11 cellular contexts compared by ENCODE assay signal in genomic region chr15:68366314-68366713, GRCh38.
DNase-seq lines count a peak whose midpoint lies in the region; ATAC-seq, FAIRE-seq and TF ChIP-seq lines count a peak whose summit lies in the region.
"Had no signal": no experiment of that assay in that cellular context is flagged by ENCODE, and none has a peak within 500 bp of the region (broad histone marks: within the 10 kb centered on the region; RNA-seq: fewer than 3 reads in every experiment).

No MANE protein-coding gene starts in this region.

- H3K4ac ChIP-seq in mesendoderm (ENCODE audit: low read depth, low read length), result no peak overlapping the region

- H3K27me3 ChIP-seq in WERI-Rb-1 (ENCODE audit: insufficient read depth, low read depth, severe bottlenecking) (no peaks in the 10 kb centered on the region), mesendoderm (ENCODE audit: insufficient read depth, low read length, poor library complexity) (no peaks in the 10 kb centered on the region)

- no peaks in the 10 kb centered on the region for H3K4me1 ChIP-seq in mesendoderm (ENCODE audit: control insufficient read depth, low read depth, low read length)

- H3K79me2 ChIP-seq in mesendoderm (ENCODE audit: control insufficient read depth, insufficient read depth, low read length), result no peaks in the 10 kb centered on the region

- no peaks in the 10 kb centered on the region for H3K9me3 ChIP-seq in WERI-Rb-1 (ENCODE audit: severe bottlenecking)

- H3K36me3 ChIP-seq in WERI-Rb-1, result no peaks in the 10 kb centered on the region
- no peaks in the 10 kb centered on the region for H3K36me3 ChIP-seq in mesendoderm (ENCODE audit: control insufficient read depth, insufficient read depth, low read length)

- H2BK120ac ChIP-seq in mesendoderm (ENCODE audit: low read depth, low read length), result no peak overlapping the region

- no peak for FAIRE-seq in D721Med (lab: Jason Lieb, UNC)
- FAIRE-seq: K562 had no signal

- H3K79me1 ChIP-seq in mesendoderm (ENCODE audit: low read length), result no peaks in the 10 kb centered on the region

- H3K18ac ChIP-seq in mesendoderm (ENCODE audit: low read length), result no peak overlapping the region

- H3K56ac ChIP-seq in mesendoderm (ENCODE audit: low read length), result no peak overlapping the region

- H3K9ac ChIP-seq in mesendoderm (ENCODE audit: low read length), result no peak overlapping the region

- H3K4me2 ChIP-seq in mesendoderm (ENCODE audit: low read length), result no peak overlapping the region

- no peak overlapping the region for H2BK15ac ChIP-seq in mesendoderm (replicated peaks; ENCODE audit: low read depth)

- no peak overlapping the region for H3K4me3 ChIP-seq in WERI-Rb-1 (ENCODE audit: low read depth, low read length)
- no peak overlapping the region for H3K4me3 ChIP-seq in mesendoderm (ENCODE audit: low read length)
- H3K4me3 ChIP-seq: K562 had no signal

- ATAC-seq in HG03378 (IDR thresholded peaks at IDR 0.05; ENCODE audit: unreplicated experiment), result no peak
- ATAC-seq: K562 had no signal

- no peak overlapping the region for H2BK5ac ChIP-seq in mesendoderm (ENCODE audit: low read length)

- peak; percentile 9 for TF ChIP-seq CTCF in D721Med (IDR thresholded peaks at IDR 0.05; ENCODE audit: insufficient read depth, missing control alignments)
- TF ChIP-seq CTCF in WERI-Rb-1 (IDR thresholded peaks at IDR 0.05; ENCODE audit: low read depth, low read length), result peak; percentile 12; the same call in 1 of the 2 replicates

- H2AK5ac ChIP-seq in mesendoderm (ENCODE audit: low read length), result no peak overlapping the region

- WGBS in mesendoderm (ENCODE audit: extremely low coverage, insufficient coverage, low lambda C conversion rate), result no CpG with 5 or more reads among the region's 9 CpGs

- peak; percentile 27 for DNase-seq in 8988T
- DNase-seq in D721Med (ENCODE audit: insufficient read length, low spot score), result no peak
- DNase-seq in WERI-Rb-1, result no peak
- peak; percentile 55 for DNase-seq in mesendoderm
- no peak for DNase-seq in MV-4-11 (lab: John Stamatoyannopoulos, UW)
- DNase-seq in NCI-H2227 treated with DMSO at 0.1 percent for 48 hours (lab: John Stamatoyannopoulos, UW), result no peak
- DNase-seq: NCI-H146, SIG-M5 had no signal

- H3K27ac ChIP-seq in WERI-Rb-1 (no peak overlapping the region), mesendoderm (ENCODE audit: low read depth, low read length) (no peak overlapping the region)
- H3K27ac ChIP-seq: C4-2B had no signal

- no peak overlapping the region for H4K5ac ChIP-seq in mesendoderm (ENCODE audit: low read length)

- no peak overlapping the region for H3K23ac ChIP-seq in mesendoderm (ENCODE audit: low read length)

- H4K8ac ChIP-seq in mesendoderm (ENCODE audit: low read depth, low read length), result no peak overlapping the region

Comparison
In these comparisons a context has a peak if more than half of its experiments do, and no peak if none do; other contexts are left out.
1. DNase-seq: peak in 8988T (single experiment) and mesendoderm (single experiment); none in D721Med (single experiment), WERI-Rb-1 (single experiment), MV-4-11 (single experiment) and NCI-H2227 treated with DMSO at 0.1 percent for 48 hours (single experiment).